10 cellular contexts compared by ENCODE assay signal in the genomic region with DNA sequence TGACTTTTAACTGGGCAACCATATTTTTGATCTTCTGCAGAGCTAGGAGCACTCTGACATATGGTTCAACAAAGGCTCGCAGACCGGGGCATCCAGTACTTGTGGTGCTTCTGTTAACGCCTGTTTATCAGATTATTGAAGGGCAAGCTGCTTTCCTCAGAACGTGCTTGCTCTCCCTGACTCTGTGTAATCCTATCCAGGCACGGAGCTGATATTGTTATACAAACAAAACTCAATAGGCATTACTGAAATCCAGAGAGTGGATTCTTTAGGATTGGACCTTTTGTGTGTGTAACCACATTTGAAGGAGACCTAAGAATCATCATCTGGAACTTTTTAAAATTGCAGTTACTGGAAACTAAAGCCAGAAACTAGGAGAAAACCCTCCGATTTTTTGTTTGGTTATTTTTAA.
DNase-seq lines count a peak whose midpoint lies in the region; ATAC-seq and FAIRE-seq lines count a peak whose summit lies in the region.
"Had no signal": no experiment of that assay in that cellular context is flagged by ENCODE, and none has a peak within 500 bp of the region (broad histone marks: within the 10 kb centered on the region; RNA-seq: fewer than 3 reads in every experiment).

No MANE protein-coding gene starts in this region.

- no peaks in the 10 kb centered on the region for H3K36me3 Mint-ChIP-seq in natural killer cell treated with Interleukin-12 subunit alpha and Interleukin-12 subunit beta and Interleukin-15 and Interleukin-18, amount 100 ng/mL, for 72 hours

- no peak overlapping the region for H2BK120ac ChIP-seq in neuronal stem cell (ENCODE audit: low read depth, low read length)

- H3K9ac ChIP-seq in neuronal stem cell (ENCODE audit: low read depth, low read length, poor library complexity): no peak overlapping the region

- H2AFZ ChIP-seq in neuronal stem cell (ENCODE audit: low read length): peak overlapping the region; percentile 30

- no peaks in the 10 kb centered on the region for H3K27me3 ChIP-seq in neuronal stem cell (ENCODE audit: control insufficient read depth in 3 of 3, insufficient read depth in 3 of 3, low read depth in 1 of 3, low read length in 3 of 3)

- H4K8ac ChIP-seq in neuronal stem cell (ENCODE audit: low read depth, low read length): no peak overlapping the region

- WGBS in neuronal stem cell (ENCODE audit: extremely low coverage in 2 of 2, insufficient read length in 2 of 2, insufficient replicate concordance in 1 of 2), 2 donors: no CpG with 5 or more reads among the region's 6 CpGs

- no peak overlapping the region for H3K4me3 ChIP-seq in neuronal stem cell (ENCODE audit: low read length in 2 of 2)

- no peak overlapping the region for H3K23ac ChIP-seq in neuronal stem cell (ENCODE audit: low read depth, low read length, poor library complexity)

- no peak overlapping the region for H2AK5ac ChIP-seq in neuronal stem cell (ENCODE audit: low read depth, low read length)

- no peaks in the 10 kb centered on the region for H3K36me3 ChIP-seq in neuronal stem cell (replicated peaks in 1 of 2; ENCODE audit: control insufficient read depth in 2 of 2, insufficient read depth in 2 of 2, low read length in 2 of 2)

- H3K9me3 ChIP-seq in neuronal stem cell (replicated peaks in 1 of 2; ENCODE audit: control insufficient read depth in 2 of 2, insufficient read depth in 1 of 2, low read depth in 1 of 2, low read length in 2 of 2): no peaks in the 10 kb centered on the region

- no peak overlapping the region for H2BK5ac ChIP-seq in neuronal stem cell (ENCODE audit: low read length)

- no peaks in the 10 kb centered on the region for H3K79me1 ChIP-seq in neuronal stem cell (ENCODE audit: low read depth, low read length)

- H3K4ac ChIP-seq in neuronal stem cell (ENCODE audit: low read length): no peak overlapping the region

- peaks cover 0 to 4% of the 10 kb centered on the region in 2 donors for H3K4me1 Mint-ChIP-seq in natural killer cell treated with Interleukin-12 subunit alpha and Interleukin-12 subunit beta and Interleukin-15 and Interleukin-18, amount 100 ng/mL, for 72 hours (ENCODE audit: low read depth in 2 of 2)

- H3K4me1 ChIP-seq in neuronal stem cell (ENCODE audit: control insufficient read depth in 2 of 2, insufficient read depth in 1 of 2, low read depth in 1 of 2, low read length in 2 of 2): peaks cover 9 to 10% of the 10 kb centered on the region in 2 donors

- H3K4me2 ChIP-seq in neuronal stem cell (ENCODE audit: insufficient read depth, low read length, poor library complexity, severe bottlenecking): no peak overlapping the region

- H3K27me3 Mint-ChIP-seq in natural killer cell treated with Interleukin-12 subunit alpha and Interleukin-12 subunit beta and Interleukin-15 and Interleukin-18, amount 100 ng/mL, for 72 hours: no peaks in the 10 kb centered on the region

- intact Hi-C loops in posterior cingulate gyrus (cut with DNase I): no loop called here

- no peak for ATAC-seq in GM18858 (IDR thresholded peaks at IDR 0.05; ENCODE audit: unreplicated experiment)
- ATAC-seq in natural killer cell treated with Interleukin-12 subunit alpha and Interleukin-12 subunit beta and Interleukin-15 and Interleukin-18, amount 100 ng/mL, for 72 hours: no peak

- no peak overlapping the region for H3K18ac ChIP-seq in neuronal stem cell (ENCODE audit: low read length)

- H3K27ac ChIP-seq in neuronal stem cell (replicated peaks; ENCODE audit: low read length): no peak overlapping the region

- H3K4me3 Mint-ChIP-seq in natural killer cell treated with Interleukin-12 subunit alpha and Interleukin-12 subunit beta and Interleukin-15 and Interleukin-18, amount 100 ng/mL, for 72 hours: no peak overlapping the region
- H3K4me3 Mint-ChIP-seq: activated T-helper 1 cell treated with anti-CD3 and anti-CD28 coated beads, Interleukin-12 subunit alpha, Interleukin-12 subunit beta, Interleukin-2, Interleukin-4 antibody, amounts not matched to agents 30 ng/mL and 10 ng/mL and 1 ng/mL, durations not matched to agents 14 hours and 24 hours and 36 hours had no signal

- FAIRE-seq in frontal cortex (lab: Jason Lieb, UNC): no peak
- FAIRE-seq: endothelial cell of umbilical vein had no signal

- H2BK12ac ChIP-seq in neuronal stem cell (ENCODE audit: low read length): no peak overlapping the region

- no peak overlapping the region for H3K27ac Mint-ChIP-seq in natural killer cell treated with Interleukin-12 subunit alpha and Interleukin-12 subunit beta and Interleukin-15 and Interleukin-18, amount 100 ng/mL, for 72 hours
- H3K27ac Mint-ChIP-seq: activated T-helper 1 cell treated with anti-CD3 and anti-CD28 coated beads, Interleukin-12 subunit alpha, Interleukin-12 subunit beta, Interleukin-2, Interleukin-4 antibody, amounts not matched to agents 30 ng/mL and 10 ng/mL and 1 ng/mL, durations not matched to agents 14 hours and 24 hours and 36 hours had no signal

- H4K91ac ChIP-seq in neuronal stem cell (ENCODE audit: low read depth, low read length, poor library complexity): no peak overlapping the region

- no peak overlapping the region for H3K14ac ChIP-seq in neuronal stem cell (ENCODE audit: low read length)

- H3K9me3 Mint-ChIP-seq in natural killer cell treated with Interleukin-12 subunit alpha and Interleukin-12 subunit beta and Interleukin-15 and Interleukin-18, amount 100 ng/mL, for 72 hours: peaks cover 3% of the 10 kb centered on the region
- H3K9me3 Mint-ChIP-seq: activated T-helper 1 cell treated with anti-CD3 and anti-CD28 coated beads, Interleukin-12 subunit alpha, Interleukin-12 subunit beta, Interleukin-2, Interleukin-4 antibody, amounts not matched to agents 30 ng/mL and 10 ng/mL and 1 ng/mL, durations not matched to agents 14 hours and 24 hours and 36 hours had no signal

- H2BK15ac ChIP-seq in neuronal stem cell (ENCODE audit: low read length): no peak overlapping the region

- peak; percentile 1 for DNase-seq in COLO668 (lab: John Stamatoyannopoulos, UW; ENCODE audit: unreplicated experiment)
- DNase-seq in NCI-H345 (lab: John Stamatoyannopoulos, UW): peak; percentile 40
- DNase-seq in fibroblast of gingiva (ENCODE audit: low read depth): peak; percentile 84
- DNase-seq in neuronal stem cell (ENCODE audit: low spot score): no peak
- DNase-seq in frontal cortex (ENCODE audit: low spot score in 2 of 2): no peak
- no peak for DNase-seq in natural killer cell treated with Interleukin-12 subunit alpha and Interleukin-12 subunit beta and Interleukin-15 and Interleukin-18, amount 100 ng/mL, for 72 hours (ENCODE audit: low spot score)
- no peak for DNase-seq in posterior cingulate gyrus

Comparison
In these comparisons a context has a peak if more than half of its experiments do, and no peak if none do; other contexts are left out.
1. DNase-seq: peak in COLO668 (single experiment), NCI-H345 (single experiment) and fibroblast of gingiva (single experiment); none in neuronal stem cell (single experiment), frontal cortex (0 of 2), natural killer cell treated with Interleukin-12 subunit alpha and Interleukin-12 subunit beta and Interleukin-15 and Interleukin-18, amount 100 ng/mL, for 72 hours (single experiment) and posterior cingulate gyrus (0 of 10).